In genomic region chr20:51542894-51543788, GRCh38 we compare ENCODE assay signal across 1 cellular context.
TF ChIP-seq lines count a peak whose summit lies in the region.

No MANE protein-coding gene starts in this region.

TF ChIP-seq in HepG2, 621 proteins besides CTCF, POLR2A, EP300 and RAD21 (continued from another document):
- TF ChIP-seq ZNF280D (CRISPR knock-in tag; IDR thresholded peaks at IDR 0.05), result no peak
- TF ChIP-seq SOX13 (IDR thresholded peaks at IDR 0.05), result no peak
- TF ChIP-seq SOX13 (CRISPR knock-in tag; conservative IDR thresholded peaks at IDR 0.05 in 1 of 2, IDR thresholded peaks at IDR 0.05 in 1 of 2), result no peak
- no peak for TF ChIP-seq ZNF850 (CRISPR knock-in tag; conservative IDR thresholded peaks at IDR 0.05)
- TF ChIP-seq PRDM10 (CRISPR knock-in tag; IDR thresholded peaks at IDR 0.05; ENCODE audit: low read depth), result no peak
- TF ChIP-seq ZNF660 (CRISPR knock-in tag; IDR thresholded peaks at IDR 0.05; ENCODE audit: borderline replicate concordance, low read depth), result no peak
- no peak for TF ChIP-seq ARID4A (CRISPR knock-in tag; IDR thresholded peaks at IDR 0.05; ENCODE audit: borderline replicate concordance)
